In genomic region chr5:75716715-75717081, GRCh38 we compare ENCODE assay signal across 8 cellular contexts. TPM values are rescaled to one million over a fixed set of nuclear protein-coding genes. Genes with fewer than 3 reads are reported as not detected.
DNase-seq lines count a peak whose midpoint lies in the region; ATAC-seq and TF ChIP-seq lines count a peak whose summit lies in the region.

No MANE protein-coding gene starts in this region.

- H3K4me1 ChIP-seq in RWPE2 (ENCODE audit: insufficient read depth, poor library complexity, severe bottlenecking) (peaks cover 10% of the 10 kb centered on the region), esophagus muscularis mucosa (peaks cover 11 to 18% (median 16%) of the 10 kb centered on the region in 4 donors), prostate gland (replicated peaks) (peaks cover 2% of the 10 kb centered on the region)

- no peaks in the 10 kb centered on the region for H3K27me3 ChIP-seq in RWPE2 (ENCODE audit: insufficient read depth, poor library complexity, severe bottlenecking)
- no peaks in the 10 kb centered on the region for H3K27me3 ChIP-seq in esophagus muscularis mucosa
- no peaks in the 10 kb centered on the region for H3K27me3 ChIP-seq in prostate gland (replicated peaks; ENCODE audit: insufficient read depth)

- TF ChIP-seq POLR2A in esophagus muscularis mucosa (IDR thresholded peaks at IDR 0.05; ENCODE audit: low read depth): no peak
- TF ChIP-seq POLR2A in prostate gland (IDR thresholded peaks at IDR 0.05): no peak

- no peak for TF ChIP-seq EP300 in esophagus muscularis mucosa (IDR thresholded peaks at IDR 0.05)

- WGBS in esophagus muscularis mucosa: 0% methylated on average over 7 of the region's 7 CpGs
- 0% methylated on average over 7 of the region's 7 CpGs for WGBS in prostate gland

- intact Hi-C loops in esophagus muscularis mucosa (cut with DNase I) (no loop called here), prostate gland (cut with DNase I) (no loop called here)

- DNase-seq in NCI-H82 (lab: John Stamatoyannopoulos, UW): peak; percentile 62
- DNase-seq in NCI-H82 treated with DMSO at 0.1 percent for 48 hours (lab: John Stamatoyannopoulos, UW; ENCODE audit: unreplicated experiment): no peak
- DNase-seq in RWPE2 (ENCODE audit: low spot score): no peak
- DNase-seq in esophagus muscularis mucosa (ENCODE audit: extremely low spot score): no peak
- no peak for DNase-seq in prostate gland (ENCODE audit: low spot score)
- no peak for DNase-seq in occipital lobe (lab: John Stamatoyannopoulos, UW)
- no peak for DNase-seq in NOMO-1 treated with DMSO at 0.1 percent for 48 hours (lab: John Stamatoyannopoulos, UW; ENCODE audit: unreplicated experiment)

- peak; percentile 23 for ATAC-seq in HG02610 (IDR thresholded peaks at IDR 0.05; ENCODE audit: unreplicated experiment)
- peak; percentile 1; the same call in 1 of the 3 replicates for ATAC-seq in RWPE2 (ENCODE audit: low read depth)

- H3K9me3 ChIP-seq in RWPE2 (ENCODE audit: severe bottlenecking) (no peaks in the 10 kb centered on the region), esophagus muscularis mucosa (no peaks in the 10 kb centered on the region), prostate gland (no peaks in the 10 kb centered on the region)

- H3K4me3 ChIP-seq in RWPE2 (ENCODE audit: severe bottlenecking): peak overlapping the region; percentile 71
- peak overlapping the region; percentile 76 to 88 (median 81) for H3K4me3 ChIP-seq in esophagus muscularis mucosa
- peak overlapping the region; percentile 57 to 63 for H3K4me3 ChIP-seq in prostate gland

- H3K36me3 ChIP-seq in RWPE2 (ENCODE audit: low read depth): peaks cover 25% of the 10 kb centered on the region
- H3K36me3 ChIP-seq in esophagus muscularis mucosa: peaks cover 0 to 4% (median 2%) of the 10 kb centered on the region in 4 donors
- H3K36me3 ChIP-seq in prostate gland: no peaks in the 10 kb centered on the region

- TF ChIP-seq CTCF in RWPE2 (IDR thresholded peaks at IDR 0.05; ENCODE audit: poor library complexity, severe bottlenecking) (no peak), esophagus muscularis mucosa (IDR thresholded peaks at IDR 0.05) (no peak), prostate gland (IDR thresholded peaks at IDR 0.05) (no peak)

- H3K27ac ChIP-seq in RWPE2 (ENCODE audit: poor library complexity, severe bottlenecking) (peak overlapping the region; percentile 61), esophagus muscularis mucosa (replicated peaks in 1 of 4) (peak overlapping the region; percentile 80 to 93 (median 86)), prostate gland (peak overlapping the region; percentile 63 to 73)

RNA-seq across cellular contexts. Expression of gene POC5, which starts 0.5 kb away (rescaled TPM):
- 10 to 100 TPM in 1 of 4 donors, 1 to 10 TPM in 3; 6.0 to 13.7 (median 8.0) TPM for total RNA-seq in esophagus muscularis mucosa
- 10 to 100 TPM; 12.1 to 18.4 TPM for total RNA-seq in prostate gland
- 12.9 TPM for total RNA-seq in occipital lobe
